16 cellular contexts compared by ENCODE assay signal in the genomic region with DNA sequence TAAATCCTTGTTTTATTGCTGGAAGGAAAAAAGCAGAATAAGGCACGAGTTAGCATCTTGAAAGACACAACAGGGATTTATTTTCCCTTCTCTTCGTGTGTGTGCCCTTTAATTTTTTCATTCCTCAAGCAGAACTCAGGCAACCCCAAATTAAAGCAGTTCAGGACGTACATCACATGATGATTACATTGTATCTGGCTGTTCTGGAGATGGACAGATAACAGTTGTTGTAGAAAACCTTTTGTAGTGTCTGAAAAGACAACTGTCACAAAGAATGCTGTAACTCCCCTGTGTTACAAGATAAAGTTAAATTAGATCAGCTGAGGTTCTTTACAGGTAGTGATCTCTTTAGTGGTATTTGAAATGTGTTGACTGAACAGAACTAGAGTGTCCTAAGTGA.
"Had no signal": no experiment of that assay in that cellular context is flagged by ENCODE, and none has a peak within 500 bp of the region (broad histone marks: within the 10 kb centered on the region; RNA-seq: fewer than 3 reads in every experiment).

No MANE protein-coding gene starts in this region.

- H3K9me3 Mint-ChIP-seq: activated CD4-positive, alpha-beta memory T cell treated with anti-CD3 and anti-CD28 coated beads for 36 hours; naive thymus-derived CD8-positive, alpha-beta T cell; stimulated activated naive CD8-positive, alpha-beta T cell treated with anti-CD3 and anti-CD28 coated beads, Interleukin-15, Interleukin-2, amounts not matched to agents 100 ng/mL and 50 ng/mL, for 24 hours; T-helper 2 cell treated with Interferon-gamma antibody and Interleukin-4, amounts not matched to agents 5 μg/mL and 100 μg/mL, for 36 hours had no signal

- H3K9me3 ChIP-seq: esophagus muscularis mucosa, thyroid gland, vagina had no signal

- H3K4me3 ChIP-seq: esophagus muscularis mucosa, lung, thyroid gland, vagina had no signal

- ATAC-seq: naive thymus-derived CD8-positive, alpha-beta T cell had no signal

- H3K27me3 ChIP-seq: esophagus muscularis mucosa, thyroid gland, vagina had no signal

- H3K36me3 ChIP-seq: esophagus muscularis mucosa, thyroid gland, vagina had no signal

- H3K27ac ChIP-seq: esophagus muscularis mucosa, vagina had no signal

- H3K27ac Mint-ChIP-seq: activated CD4-positive, alpha-beta memory T cell treated with anti-CD3 and anti-CD28 coated beads for 36 hours; activated naive CD8-positive, alpha-beta T cell; naive thymus-derived CD8-positive, alpha-beta T cell; stimulated activated naive CD8-positive, alpha-beta T cell treated with anti-CD3 and anti-CD28 coated beads, Interleukin-15, Interleukin-2, amounts not matched to agents 100 ng/mL and 50 ng/mL, for 24 hours; T-helper 2 cell treated with Interferon-gamma antibody and Interleukin-4, amounts not matched to agents 5 μg/mL and 100 μg/mL, for 36 hours had no signal

- H3K4me3 Mint-ChIP-seq: activated CD4-positive, alpha-beta memory T cell treated with anti-CD3 and anti-CD28 coated beads for 36 hours; activated naive CD8-positive, alpha-beta T cell; naive thymus-derived CD8-positive, alpha-beta T cell; stimulated activated naive CD8-positive, alpha-beta T cell treated with anti-CD3 and anti-CD28 coated beads, Interleukin-15, Interleukin-2, amounts not matched to agents 100 ng/mL and 50 ng/mL, for 24 hours; T-helper 2 cell treated with Interferon-gamma antibody and Interleukin-4, amounts not matched to agents 5 μg/mL and 100 μg/mL, for 36 hours had no signal

- H3K36me3 Mint-ChIP-seq: activated naive CD8-positive, alpha-beta T cell; naive thymus-derived CD8-positive, alpha-beta T cell had no signal

- H3K4me1 Mint-ChIP-seq: naive thymus-derived CD8-positive, alpha-beta T cell had no signal

- H3K27me3 Mint-ChIP-seq: activated CD4-positive, alpha-beta memory T cell treated with anti-CD3 and anti-CD28 coated beads for 36 hours; activated naive CD8-positive, alpha-beta T cell; naive thymus-derived CD8-positive, alpha-beta T cell; stimulated activated naive CD8-positive, alpha-beta T cell treated with anti-CD3 and anti-CD28 coated beads, Interleukin-15, Interleukin-2, amounts not matched to agents 100 ng/mL and 50 ng/mL, for 24 hours had no signal

- DNase-seq: activated CD4-positive, alpha-beta memory T cell treated with anti-CD3 and anti-CD28 coated beads for 36 hours; activated CD4-positive, alpha-beta T cell treated with anti-CD3 and anti-CD28 coated beads for 1 hour; activated gamma-delta T cell; activated T-cell treated with anti-CD3 and anti-CD28 coated beads, Interleukin-2, amount 50 U/mL, for 48 hours; hypothalamus; naive thymus-derived CD8-positive, alpha-beta T cell; retina; stimulated activated CD4-positive, alpha-beta T cell treated with anti-CD3 and anti-CD28 coated beads, Interleukin-15, amount 100 ng/mL, for 24 hours; stimulated activated CD4-positive, alpha-beta T cell treated with anti-CD3 and anti-CD28 coated beads, Interleukin-4, amount 100 ng/mL, for 24 hours had no signal
